9 cellular contexts compared by ENCODE assay signal in genomic region chr3:29694783-29695182, GRCh38.
DNase-seq lines count a peak whose midpoint lies in the region; ATAC-seq and TF ChIP-seq lines count a peak whose summit lies in the region.
"Had no signal": no experiment of that assay in that cellular context is flagged by ENCODE, and none has a peak within 500 bp of the region (broad histone marks: within the 10 kb centered on the region; RNA-seq: fewer than 3 reads in every experiment).

No MANE protein-coding gene starts in this region.

- H3K27ac Mint-ChIP-seq in stimulated activated memory B cell treated with anti-CD40 and anti-IgM and Interleukin-4, amounts not matched to agents 10 μg/mL and 1 μg/mL and 100 μg/mL, for 72 hours = no peak overlapping the region

- no peaks in the 10 kb centered on the region for H3K36me3 ChIP-seq in heart left ventricle

- intact Hi-C loops in heart left ventricle (cut with DNase I) = loop anchor here in 5 of 10 donors (5.0 kb wide), 3 partner anchors 53 to 412 kb away; partner anchors contain the start of gene RBMS3 (in 2 of the 5)

- H3K4me1 ChIP-seq in heart left ventricle = peaks cover 6 to 48% (median 35%) of the 10 kb centered on the region in 12 donors

- H3K4me1 Mint-ChIP-seq in stimulated activated memory B cell treated with anti-CD40 and anti-IgM and Interleukin-4, amounts not matched to agents 10 μg/mL and 1 μg/mL and 100 μg/mL, for 72 hours = no peaks in the 10 kb centered on the region

- ATAC-seq in heart left ventricle = peak; percentile 87 to 95 (median 92)
- ATAC-seq in stimulated activated memory B cell treated with anti-CD40 and anti-IgM and Interleukin-4, amounts not matched to agents 10 μg/mL and 1 μg/mL and 100 μg/mL, for 72 hours = no peak
- no peak for ATAC-seq in GM18870 (IDR thresholded peaks at IDR 0.05; ENCODE audit: unreplicated experiment)

- H3K36me3 Mint-ChIP-seq in stimulated activated memory B cell treated with anti-CD40 and anti-IgM and Interleukin-4, amounts not matched to agents 10 μg/mL and 1 μg/mL and 100 μg/mL, for 72 hours = no peaks in the 10 kb centered on the region

- 82 to 92% (median 86%) methylated on average over 1 of the region's 1 CpG for WGBS in heart left ventricle, 4 donors

- DNase-seq in GM03348 (ENCODE audit: low spot score) (peak; percentile 73), T1000 (lab: John Stamatoyannopoulos, UW) (peak; percentile 14), heart left ventricle (no peak), retinal pigment epithelial cell (ENCODE audit: low read depth) (peak; percentile 94), hypothalamus (lab: John Stamatoyannopoulos, UW) (no peak), KG1 (lab: John Stamatoyannopoulos, UW) (no peak)
- DNase-seq: NCI-H510A treated with DMSO at 0.1 percent for 48 hours had no signal

- no peak overlapping the region for H3K4me3 ChIP-seq in heart left ventricle
- no peak overlapping the region for H3K4me3 ChIP-seq in retinal pigment epithelial cell (ENCODE audit: low read length)

- no peaks in the 10 kb centered on the region for H3K9me3 ChIP-seq in heart left ventricle

- no peaks in the 10 kb centered on the region for H3K27me3 Mint-ChIP-seq in stimulated activated memory B cell treated with anti-CD40 and anti-IgM and Interleukin-4, amounts not matched to agents 10 μg/mL and 1 μg/mL and 100 μg/mL, for 72 hours

- peak overlapping the region; percentile 39 to 82 (median 70) for H3K27ac ChIP-seq in heart left ventricle

- no peaks in the 10 kb centered on the region for H3K27me3 ChIP-seq in heart left ventricle

- H3K9me3 Mint-ChIP-seq in stimulated activated memory B cell treated with anti-CD40 and anti-IgM and Interleukin-4, amounts not matched to agents 10 μg/mL and 1 μg/mL and 100 μg/mL, for 72 hours = no peaks in the 10 kb centered on the region

- no peak overlapping the region for H3K4me3 Mint-ChIP-seq in stimulated activated memory B cell treated with anti-CD40 and anti-IgM and Interleukin-4, amounts not matched to agents 10 μg/mL and 1 μg/mL and 100 μg/mL, for 72 hours

- no peak for TF ChIP-seq POLR2A in heart left ventricle (IDR thresholded peaks at IDR 0.05)

- TF ChIP-seq CTCF in heart left ventricle (IDR thresholded peaks at IDR 0.05) = no peak
- TF ChIP-seq CTCF in retinal pigment epithelial cell (conservative IDR thresholded peaks at IDR 0.05; ENCODE audit: low read depth, low read length) = no peak

Comparison
In these comparisons a context has a peak if more than half of its experiments do, and no peak if none do; other contexts are left out.
1. DNase-seq: peak in GM03348 (single experiment), T1000 (single experiment) and retinal pigment epithelial cell (single experiment); none in heart left ventricle (0 of 5), hypothalamus (0 of 51) and KG1 (single experiment).
2. ATAC-seq: peak in heart left ventricle (4 of 4); none in stimulated activated memory B cell treated with anti-CD40 and anti-IgM and Interleukin-4, amounts not matched to agents 10 μg/mL and 1 μg/mL and 100 μg/mL, for 72 hours (single experiment) and GM18870 (single experiment).